In genomic region chr18:9109523-9109922, GRCh38 we compare ENCODE assay signal across 10 cellular contexts. TPM values are rescaled to one million over a fixed set of nuclear protein-coding genes. Genes with fewer than 3 reads are reported as not detected.
DNase-seq lines count a peak whose midpoint lies in the region; ATAC-seq and TF ChIP-seq lines count a peak whose summit lies in the region.
"Had no signal": no experiment of that assay in that cellular context is flagged by ENCODE, and none has a peak within 500 bp of the region (broad histone marks: within the 10 kb centered on the region; RNA-seq: fewer than 3 reads in every experiment).

No MANE protein-coding gene starts in this region.

- H3K27me3 ChIP-seq in adrenal gland (no peaks in the 10 kb centered on the region), mesenchymal stem cell (ENCODE audit: control insufficient read depth in 1 of 2, insufficient read depth in 1 of 2, low read length in 2 of 2) (no peaks in the 10 kb centered on the region), upper lobe of left lung (no peaks in the 10 kb centered on the region)

- no peak overlapping the region for H4K91ac ChIP-seq in mesenchymal stem cell (ENCODE audit: low read length)

- intact Hi-C loops in adrenal gland (cut with DNase I), result no loop called here
- intact Hi-C loops in mucosa of descending colon (cut with DNase I, micrococcal nuclease), result no loop called here

- no peak for DNase-seq in activated naive CD4-positive, alpha-beta T cell treated with anti-CD3 and anti-CD28 coated beads, Interleukin-2, amount 10 ng/mL, durations not matched to agents 7 days and 5 days
- no peak for DNase-seq in activated naive CD4-positive, alpha-beta T cell (lab: John Stamatoyannopoulos, UW)
- DNase-seq in adrenal gland, result no peak
- peak; percentile 66 for DNase-seq in mesenchymal stem cell
- DNase-seq in upper lobe of left lung, result no peak
- no peak for DNase-seq in mucosa of descending colon
- DNase-seq in Ammon's horn (ENCODE audit: low spot score), result no peak
- no peak for DNase-seq in stimulated activated CD4-positive, alpha-beta T cell treated with anti-CD3 and anti-CD28 coated beads, Interleukin-4, amount 100 ng/mL, for 1 hour
- DNase-seq: H7 had no signal

- H3K4me3 Mint-ChIP-seq in activated naive CD4-positive, alpha-beta T cell treated with anti-CD3 and anti-CD28 coated beads, Interleukin-2, amount 10 ng/mL, durations not matched to agents 7 days and 5 days, result peak overlapping the region; percentile 9

- H3K27ac Mint-ChIP-seq in activated naive CD4-positive, alpha-beta T cell treated with anti-CD3 and anti-CD28 coated beads, Interleukin-2, amount 10 ng/mL, durations not matched to agents 7 days and 5 days, result peak overlapping the region; percentile 82

- ATAC-seq in upper lobe of left lung (ENCODE audit: low FRiP score in 2 of 2), result no peak
- ATAC-seq in mucosa of descending colon, result no peak

- TF ChIP-seq CTCF in adrenal gland (IDR thresholded peaks at IDR 0.05) (no peak), upper lobe of left lung (IDR thresholded peaks at IDR 0.05) (no peak), mucosa of descending colon (IDR thresholded peaks at IDR 0.05) (no peak)

- no peaks in the 10 kb centered on the region for H3K27me3 Mint-ChIP-seq in activated naive CD4-positive, alpha-beta T cell treated with anti-CD3 and anti-CD28 coated beads, Interleukin-2, amount 10 ng/mL, durations not matched to agents 7 days and 5 days

- H2BK5ac ChIP-seq in mesenchymal stem cell (ENCODE audit: low read depth, low read length, poor library complexity, severe bottlenecking), result no peak overlapping the region

- H2BK120ac ChIP-seq in mesenchymal stem cell (ENCODE audit: low read depth, low read length), result no peak overlapping the region

- H3K9me3 Mint-ChIP-seq in activated naive CD4-positive, alpha-beta T cell treated with anti-CD3 and anti-CD28 coated beads, Interleukin-2, amount 10 ng/mL, durations not matched to agents 7 days and 5 days, result no peaks in the 10 kb centered on the region

- H3K18ac ChIP-seq in mesenchymal stem cell (ENCODE audit: low read depth in 1 of 2, low read length in 2 of 2), result no peak overlapping the region

- H3K14ac ChIP-seq in mesenchymal stem cell (ENCODE audit: low read length in 2 of 2), result no peak overlapping the region

- H3K36me3 ChIP-seq in adrenal gland (replicated peaks in 1 of 2) (no peaks in the 10 kb centered on the region), mesenchymal stem cell (ENCODE audit: control insufficient read depth in 1 of 2, insufficient read depth in 2 of 2, low read depth in 1 of 2, low read length in 2 of 2) (peaks cover 7 to 13% of the 10 kb centered on the region in 2 experiments), upper lobe of left lung (peaks cover 0 to 3% (median 0%) of the 10 kb centered on the region in 4 donors), mucosa of descending colon (ENCODE audit: low read depth) (no peaks in the 10 kb centered on the region)

- H3K4me2 ChIP-seq in mesenchymal stem cell (ENCODE audit: low read length, poor library complexity, severe bottlenecking), result no peak overlapping the region

- no peak overlapping the region for H2BK12ac ChIP-seq in mesenchymal stem cell (ENCODE audit: low read length in 2 of 2)

- H3K27ac ChIP-seq in adrenal gland (peak overlapping the region in 4 of 5 donors; percentile 18 to 68 (median 50)), mesenchymal stem cell (ENCODE audit: low read length, poor library complexity, severe bottlenecking) (no peak overlapping the region), upper lobe of left lung (peak overlapping the region in 3 of 4 donors; percentile 8 to 57 (median 13))
- H3K27ac ChIP-seq: epithelial cell of prostate had no signal

- H3K9me3 ChIP-seq in adrenal gland (replicated peaks in 1 of 3), result no peaks in the 10 kb centered on the region
- H3K9me3 ChIP-seq in mesenchymal stem cell (ENCODE audit: control insufficient read depth, low read length), result no peaks in the 10 kb centered on the region
- no peaks in the 10 kb centered on the region for H3K9me3 ChIP-seq in upper lobe of left lung
- H3K9me3 ChIP-seq in mucosa of descending colon, result no peaks in the 10 kb centered on the region

- H3K9ac ChIP-seq in mesenchymal stem cell (ENCODE audit: low read length), result peak overlapping the region; percentile 79

- no peak overlapping the region for H3K23ac ChIP-seq in mesenchymal stem cell (ENCODE audit: low read length in 2 of 2)

- H3K36me3 Mint-ChIP-seq in activated naive CD4-positive, alpha-beta T cell treated with anti-CD3 and anti-CD28 coated beads, Interleukin-2, amount 10 ng/mL, durations not matched to agents 7 days and 5 days, result peaks cover 70% of the 10 kb centered on the region

- H3K4me1 ChIP-seq in adrenal gland (replicated peaks in 1 of 2), result peaks cover 47 to 94% of the 10 kb centered on the region in 2 donors
- H3K4me1 ChIP-seq in mesenchymal stem cell (ENCODE audit: control insufficient read depth, insufficient read depth, low read depth, low read length), result peaks cover 7% of the 10 kb centered on the region
- peaks cover 61 to 86% (median 74%) of the 10 kb centered on the region in 4 donors for H3K4me1 ChIP-seq in upper lobe of left lung
- H3K4me1 ChIP-seq in mucosa of descending colon (ENCODE audit: low read depth), result peaks cover 68% of the 10 kb centered on the region

- H3K4ac ChIP-seq in mesenchymal stem cell (ENCODE audit: low read depth in 1 of 2, low read length in 2 of 2), result no peak overlapping the region

- 29 to 44% (median 37%) methylated on average over 4 of the region's 4 CpGs for WGBS in adrenal gland, 4 donors
- WGBS in mesenchymal stem cell, result 69% methylated on average over 4 of the region's 4 CpGs
- WGBS in upper lobe of left lung, 2 donors, result 57 to 64% methylated on average over 4 of the region's 4 CpGs

- CTCF ChIA-PET in activated naive CD4-positive, alpha-beta T cell treated with anti-CD3 and anti-CD28 coated beads, Interleukin-2, amount 10 ng/mL, durations not matched to agents 7 days and 5 days (lab: Charles Lee), result interaction anchor here (0.7 to 1.7 kb wide), 4 partner anchors 8 to 36 kb away, joined by 3 to 7 read pairs (median 4); no protein-coding TSS in a partner anchor

- no peak overlapping the region for H2AK5ac ChIP-seq in mesenchymal stem cell (ENCODE audit: low read length, severe bottlenecking)

- no peak overlapping the region for H3K4me3 ChIP-seq in adrenal gland
- peak overlapping the region in 1 of 2 experiments; percentile 57 for H3K4me3 ChIP-seq in mesenchymal stem cell (ENCODE audit: insufficient read depth in 1 of 2, low read depth in 1 of 2, low read length in 2 of 2)
- H3K4me3 ChIP-seq in upper lobe of left lung, result no peak overlapping the region
- no peak overlapping the region for H3K4me3 ChIP-seq in mucosa of descending colon

- TF ChIP-seq POLR2A in adrenal gland (IDR thresholded peaks at IDR 0.05) (peak in 1 of 2 donors; percentile 21), upper lobe of left lung (IDR thresholded peaks at IDR 0.05) (no peak)

- H2BK15ac ChIP-seq in mesenchymal stem cell (ENCODE audit: low read depth, poor library complexity, severe bottlenecking), result no peak overlapping the region

- H3K4me1 Mint-ChIP-seq in activated naive CD4-positive, alpha-beta T cell treated with anti-CD3 and anti-CD28 coated beads, Interleukin-2, amount 10 ng/mL, durations not matched to agents 7 days and 5 days, result peaks cover 84% of the 10 kb centered on the region

- no peak overlapping the region for H4K8ac ChIP-seq in mesenchymal stem cell (ENCODE audit: low read length)

- H3K79me1 ChIP-seq in mesenchymal stem cell (replicated peaks; ENCODE audit: low read length, poor library complexity, severe bottlenecking), result no peaks in the 10 kb centered on the region

- H2AFZ ChIP-seq in mesenchymal stem cell (ENCODE audit: low read depth, low read length), result no peak overlapping the region

- no peak for TF ChIP-seq EP300 in upper lobe of left lung (IDR thresholded peaks at IDR 0.05)

RNA-seq across cellular contexts. Expression of gene NDUFV2, which starts 7.0 kb away (rescaled TPM):
- total RNA-seq in adrenal gland (100 to 1,000 TPM; 130 to 250 (median 182) TPM), upper lobe of left lung (100 to 1,000 TPM in 4 of 6 donors, 10 to 100 TPM in 2; 45.3 to 154 (median 113) TPM), mucosa of descending colon (100 to 1,000 TPM; 146 to 199 (median 163) TPM)
- 100 to 1,000 TPM; 347 to 569 (median 420) TPM for polyA plus RNA-seq in adrenal gland
- 241 TPM for polyA plus RNA-seq in mesenchymal stem cell (2013, experiment 1 of 2)
- polyA plus RNA-seq in mesenchymal stem cell (2013, experiment 2 of 2), result 246 TPM

RNA-seq across cellular contexts. Expression of gene ANKRD12, which starts 27.1 kb away (rescaled TPM):
- total RNA-seq in adrenal gland, result 10 to 100 TPM; 19.4 to 56.8 (median 41.1) TPM
- polyA plus RNA-seq in adrenal gland, result 10 to 100 TPM; 14.1 to 91.2 (median 21.2) TPM
- 41.3 TPM for polyA plus RNA-seq in mesenchymal stem cell (2013, experiment 1 of 2)
- 40.2 TPM for polyA plus RNA-seq in mesenchymal stem cell (2013, experiment 2 of 2)
- total RNA-seq in upper lobe of left lung, result 10 to 100 TPM; 32.8 to 80.7 (median 65.6) TPM
- 100 to 1,000 TPM in 1 of 3 donors, 10 to 100 TPM in 2; 46.8 to 108 (median 63.6) TPM for total RNA-seq in mucosa of descending colon
